ENCODE assay signal across 24 cellular contexts in the genomic region with DNA sequence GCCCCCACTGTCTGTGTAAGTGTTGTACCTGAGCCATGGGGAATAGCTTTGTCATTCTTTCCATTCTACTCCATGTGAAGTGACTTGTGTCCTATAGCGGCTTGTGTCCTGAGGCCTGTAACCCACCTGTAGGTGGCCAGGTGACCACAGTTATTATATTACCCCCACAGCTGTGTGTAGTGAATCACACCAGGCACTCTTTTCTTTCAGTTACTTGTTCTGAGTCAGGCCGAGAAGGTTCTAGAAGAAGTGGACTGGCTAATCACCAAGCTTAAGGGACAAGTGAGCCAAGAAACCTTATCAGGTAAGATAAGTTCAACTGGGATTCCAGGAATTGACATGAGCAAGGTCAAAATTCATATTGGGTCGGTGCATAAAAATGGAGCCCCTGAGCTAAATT. TPM values are rescaled to one million over a fixed set of nuclear protein-coding genes. Genes with fewer than 3 reads are reported as not detected.
DNase-seq lines count a peak whose midpoint lies in the region; ATAC-seq, FAIRE-seq and TF ChIP-seq lines count a peak whose summit lies in the region.
"Had no signal": no experiment of that assay in that cellular context is flagged by ENCODE, and none has a peak within 500 bp of the region (broad histone marks: within the 10 kb centered on the region; RNA-seq: fewer than 3 reads in every experiment).

No MANE protein-coding gene starts in this region.

- no peak for DNase-seq in activated T-cell treated with anti-CD3 and anti-CD28 coated beads, Interleukin-2, amount 50 U/mL, for 72 hours
- DNase-seq in activated T-cell treated with anti-CD3 and anti-CD28 coated beads, Interleukin-2, amount 50 U/mL, for 48 hours: no peak
- no peak for DNase-seq in K562 (ENCODE audit: extremely low read depth in 1 of 4, low spot score in 3 of 4)
- peak; percentile 22 to 39 for DNase-seq in erythroblast (lab: John Stamatoyannopoulos, UW)
- DNase-seq in small intestine: peak; percentile 27
- no peak for DNase-seq in CD1c-positive myeloid dendritic cell (ENCODE audit: extremely low spot score)
- no peak for DNase-seq in anterior cingulate cortex (lab: John Stamatoyannopoulos, UW)
- DNase-seq: 8988T; BE2C; C1 segment of cervical spinal cord; Caco-2; Calu3; CD4-positive, alpha-beta T cell; CD8-positive, alpha-beta T cell; DMS79 treated with DMSO at 0.1 percent for 48 hours; GF-D8 had no signal

- TF ChIP-seq CTCF in K562 (IDR thresholded peaks at IDR 0.05 in 2 of 3, conservative IDR thresholded peaks at IDR 0.05 in 1 of 3; ENCODE audit: insufficient read depth in 2 of 3, low read depth in 1 of 3, low read length in 3 of 3): no peak

- no peaks in the 10 kb centered on the region for H3K27me3 ChIP-seq in K562 (ENCODE audit: control insufficient read depth in 2 of 2, insufficient read depth in 2 of 2, low read length in 2 of 2)
- no peaks in the 10 kb centered on the region for H3K27me3 ChIP-seq in small intestine (ENCODE audit: control insufficient read depth in 2 of 2, insufficient read depth in 2 of 2, low read length in 2 of 2)
- H3K27me3 ChIP-seq: BE2C, BLaER1 had no signal

- POLR2A ChIA-PET in K562 (lab: Yijun Ruan, JAX): interaction anchor here (0.7 to 1.8 kb wide), 8 partner anchors 10 to 570 kb away, joined by 3 to 7 read pairs (median 4); a partner anchor contains a TSS

- no peaks in the 10 kb centered on the region for H4K20me1 ChIP-seq in K562 (replicated peaks; ENCODE audit: control insufficient read depth, insufficient read depth, low read length)
- H4K20me1 ChIP-seq: BLaER1 had no signal

- H3K9me3 ChIP-seq in K562 (replicated peaks; ENCODE audit: control insufficient read depth, insufficient read depth, low read depth, low read length) (no peaks in the 10 kb centered on the region), small intestine (ENCODE audit: control insufficient read depth, low read depth) (no peaks in the 10 kb centered on the region)
- H3K9me3 ChIP-seq: BE2C, BLaER1, Caco-2 had no signal

- BruUV-seq in K562 (replicated peaks; lab: Mats Ljungman, UMichigan): no TSS peak

- H3K9ac ChIP-seq in K562 (ENCODE audit: insufficient read depth in 1 of 2, low read depth in 2 of 2, low read length in 2 of 2): no peak overlapping the region
- H3K9ac ChIP-seq: BLaER1 had no signal

- CTCF ChIA-PET in K562 (lab: Yijun Ruan, JAX; ENCODE audit: low intra/inter-chr PET ratio): interaction anchor here (0.6 kb wide), 1 partner anchor 10 kb away, joined by 5 read pairs; no protein-coding TSS in a partner anchor

- no peak for TF ChIP-seq POLR2A in K562 (conservative IDR thresholded peaks at IDR 0.05)
- TF ChIP-seq POLR2A in erythroblast (IDR thresholded peaks at IDR 0.05; ENCODE audit: low read length): no peak

- H3K27ac ChIP-seq in K562 (ENCODE audit: extremely low read depth, low read depth, low read length): no peak overlapping the region
- no peak overlapping the region for H3K27ac ChIP-seq in small intestine (ENCODE audit: low read depth in 1 of 2, low read length in 1 of 2)
- H3K27ac ChIP-seq: BLaER1 had no signal

- no peak for TF ChIP-seq RAD21 in K562 (CRISPR knock-in tag; conservative IDR thresholded peaks at IDR 0.05 in 1 of 2, IDR thresholded peaks at IDR 0.05 in 1 of 2)

- H3K4me3 ChIP-seq in K562: no peak overlapping the region
- no peak overlapping the region for H3K4me3 ChIP-seq in small intestine (ENCODE audit: low read depth in 1 of 2, low read length in 2 of 2)
- H3K4me3 ChIP-seq: BLaER1 had no signal

- H3K4me2 ChIP-seq in K562 (ENCODE audit: insufficient read depth, low read length): no peak overlapping the region
- H3K4me2 ChIP-seq: BLaER1 had no signal

- H3K4me1 ChIP-seq in K562 (replicated peaks in 1 of 2; ENCODE audit: control insufficient read depth in 2 of 2, insufficient read depth in 2 of 2, low read length in 2 of 2) (peaks cover 0 to 6% of the 10 kb centered on the region in 2 experiments; a peak in 2 of 5 replicates), small intestine (ENCODE audit: control insufficient read depth in 2 of 2, insufficient read depth in 1 of 2, low read depth in 1 of 2, low read length in 1 of 2) (no peaks in the 10 kb centered on the region)
- H3K4me1 ChIP-seq: BE2C, BLaER1, Caco-2 had no signal

- in situ Hi-C loops in K562 (cut with MboI): no loop called here

- no peak for FAIRE-seq in K562 (lab: Jason Lieb, UNC)
- no peak for FAIRE-seq in small intestine (lab: Jason Lieb, UNC)
- FAIRE-seq: A204.1, D721Med, G401.6, GM12891, GM19239 had no signal

- intact Hi-C loops in K562 (cut with micrococcal nuclease): loop anchor here (5.0 kb wide), 1 partner anchor 98 kb away; no protein-coding TSS in a partner anchor

- no peak overlapping the region for H2AFZ ChIP-seq in K562 (ENCODE audit: low read depth, low read length)

- H3K9me1 ChIP-seq in K562 (ENCODE audit: control insufficient read depth, insufficient read depth, low read length): no peaks in the 10 kb centered on the region

- no peak for TF ChIP-seq EP300 in K562 (IDR thresholded peaks at IDR 0.05; ENCODE audit: low read length)

- 46% methylated on average over 3 of the region's 3 CpGs for WGBS in K562 (ENCODE audit: insufficient coverage, low coverage, missing lambda C conversion rate)
- WGBS in small intestine, 3 donors: 50 to 83% (median 59%) methylated on average over 3 of the region's 3 CpGs

- H3K9me3 Mint-ChIP-seq in activated T-cell treated with anti-CD3 and anti-CD28 coated beads, Interleukin-2, amount 50 U/mL, for 72 hours: no peaks in the 10 kb centered on the region
- H3K9me3 Mint-ChIP-seq: CD14-positive monocyte; CD4-positive, alpha-beta T cell; CD8-positive, alpha-beta T cell had no signal

- H3K27me3 Mint-ChIP-seq in activated T-cell treated with anti-CD3 and anti-CD28 coated beads, Interleukin-2, amount 50 U/mL, for 72 hours (ENCODE audit: low read depth): no peaks in the 10 kb centered on the region
- H3K27me3 Mint-ChIP-seq: CD4-positive, alpha-beta T cell had no signal

- peaks cover 12 to 46% of the 10 kb centered on the region in 2 donors for H3K36me3 Mint-ChIP-seq in activated T-cell treated with anti-CD3 and anti-CD28 coated beads, Interleukin-2, amount 50 U/mL, for 72 hours (ENCODE audit: insufficient read depth in 2 of 2)

- H3K4me3 Mint-ChIP-seq in activated T-cell treated with anti-CD3 and anti-CD28 coated beads, Interleukin-2, amount 50 U/mL, for 72 hours: no peak overlapping the region
- H3K4me3 Mint-ChIP-seq: CD14-positive monocyte; CD4-positive, alpha-beta T cell; CD8-positive, alpha-beta T cell had no signal

- H3K27ac Mint-ChIP-seq in activated T-cell treated with anti-CD3 and anti-CD28 coated beads, Interleukin-2, amount 50 U/mL, for 72 hours: peak overlapping the region; percentile 43
- H3K27ac Mint-ChIP-seq: CD4-positive, alpha-beta T cell; CD8-positive, alpha-beta T cell had no signal

- no peak for ATAC-seq in activated T-cell treated with anti-CD3 and anti-CD28 coated beads, Interleukin-2, amount 50 U/mL, for 72 hours (replicated peaks in 1 of 2)
- ATAC-seq in K562 (no peak), HG02870 (IDR thresholded peaks at IDR 0.05; ENCODE audit: unreplicated experiment) (no peak)
- ATAC-seq: CD8-positive, alpha-beta T cell had no signal

- H3K4me1 Mint-ChIP-seq in activated T-cell treated with anti-CD3 and anti-CD28 coated beads, Interleukin-2, amount 50 U/mL, for 72 hours (ENCODE audit: low read depth): peaks cover 13% of the 10 kb centered on the region

- H3K36me3 ChIP-seq in K562 (ENCODE audit: control insufficient read depth, insufficient read depth, low read length) (peaks cover 91% of the 10 kb centered on the region), small intestine (ENCODE audit: control insufficient read depth in 2 of 2, insufficient read depth in 2 of 2, low read length in 2 of 2) (no peaks in the 10 kb centered on the region)

- H3K79me2 ChIP-seq in K562 (ENCODE audit: control insufficient read depth, insufficient read depth, low read length): no peaks in the 10 kb centered on the region

TF ChIP-seq in K562, 482 proteins besides CTCF, POLR2A, EP300 and RAD21:
- TF ChIP-seq JUND (IDR thresholded peaks at IDR 0.05; ENCODE audit: borderline replicate concordance, low read depth, low read length) (no peak), JUND (tag; IDR thresholded peaks at IDR 0.05; ENCODE audit: borderline replicate concordance, low read depth, low read length) (peak; percentile 9; the same call in 1 of the 3 replicates), NUFIP1 (IDR thresholded peaks at IDR 0.05; ENCODE audit: partially characterized antibody) (no peak)

RNA-seq across cellular contexts. Expression of a gene that starts 29.2 kb away (rescaled TPM):
- 10 to 100 TPM; 71.5 to 74.1 TPM for total RNA-seq in activated T-cell treated with anti-CD3 and anti-CD28 coated beads, Interleukin-2, amount 50 U/mL, for 72 hours
- 181 and 354 TPM in 2 replicates for total RNA-seq in K562 (2011; cell fraction: chromatin; rRNA removed; ENCODE audit: low replicate concordance)
- 195 and 214 TPM in 2 replicates for total RNA-seq in K562 (2011; cell fraction: nucleolus; rRNA removed)
- total RNA-seq in K562 (2011; cell fraction: nucleoplasm; rRNA removed): 139 and 161 TPM in 2 replicates
- total RNA-seq in K562 (2014; rRNA removed): 63.0 and 68.9 TPM in 2 replicates
- total RNA-seq in K562 (2014; rRNA removed; fragmentation: Illumina TruSeq; extraction: Trizol): 27.0 and 34.6 TPM in 2 replicates
- total RNA-seq in K562 (2015; rRNA removed; fragmentation: Illumina TruSeq; extraction: Trizol): 38.6 and 39.9 TPM in 2 replicates
- total RNA-seq in K562 (2021): 65.7 and 83.8 TPM in 2 replicates
- 25.6 and 35.0 TPM in 2 replicates for polyA plus RNA-seq in K562 (2011; rRNA removed)
- 21.0 and 24.8 TPM in 2 replicates for polyA plus RNA-seq in K562 (2011; cell fraction: cytosol; rRNA removed)
- 204 and 235 TPM in 2 replicates for polyA plus RNA-seq in K562 (2011; cell fraction: nucleus; rRNA removed)
- 42.1 and 45.4 TPM in 2 replicates for polyA plus RNA-seq in K562 (2012)
- 40.6 and 43.9 TPM in 2 replicates for polyA plus RNA-seq in K562 (2014; fragmentation: Illumina TruSeq; extraction: Trizol)
- 10 to 100 TPM; 15.2 to 20.8 TPM for polyA plus RNA-seq in K562 (2014; fragmentation: Nextera tagmentation; extraction: Ambion mirVana)
- 47.5 and 51.4 TPM in 2 replicates for polyA plus RNA-seq in K562 (2014; rRNA removed)
- polyA minus RNA-seq in K562 (2011; rRNA and poly(A)+ RNA removed): 22.7 and 28.2 TPM in 2 replicates
- 24.6 and 37.5 TPM in 2 replicates for polyA minus RNA-seq in K562 (2011; cell fraction: cytosol; rRNA and poly(A)+ RNA removed)
- 104 and 107 TPM in 2 replicates for polyA minus RNA-seq in K562 (2011; cell fraction: nucleus; rRNA and poly(A)+ RNA removed)
- polyA plus RNA-seq in small intestine: 10 to 100 TPM; 33.0 to 47.0 (median 37.3) TPM

Comparison
In these comparisons a context has a peak if more than half of its experiments do, and no peak if none do; other contexts are left out.
1. DNase-seq: peak in erythroblast (2 of 2) and small intestine (single experiment); none in activated T-cell treated with anti-CD3 and anti-CD28 coated beads, Interleukin-2, amount 50 U/mL, for 72 hours (0 of 2), activated T-cell treated with anti-CD3 and anti-CD28 coated beads, Interleukin-2, amount 50 U/mL, for 48 hours (0 of 2), K562 (0 of 4), CD1c-positive myeloid dendritic cell (single experiment) and anterior cingulate cortex (0 of 58).